Comparison of ENCODE assay signal across 1 cellular context in the genomic region with DNA sequence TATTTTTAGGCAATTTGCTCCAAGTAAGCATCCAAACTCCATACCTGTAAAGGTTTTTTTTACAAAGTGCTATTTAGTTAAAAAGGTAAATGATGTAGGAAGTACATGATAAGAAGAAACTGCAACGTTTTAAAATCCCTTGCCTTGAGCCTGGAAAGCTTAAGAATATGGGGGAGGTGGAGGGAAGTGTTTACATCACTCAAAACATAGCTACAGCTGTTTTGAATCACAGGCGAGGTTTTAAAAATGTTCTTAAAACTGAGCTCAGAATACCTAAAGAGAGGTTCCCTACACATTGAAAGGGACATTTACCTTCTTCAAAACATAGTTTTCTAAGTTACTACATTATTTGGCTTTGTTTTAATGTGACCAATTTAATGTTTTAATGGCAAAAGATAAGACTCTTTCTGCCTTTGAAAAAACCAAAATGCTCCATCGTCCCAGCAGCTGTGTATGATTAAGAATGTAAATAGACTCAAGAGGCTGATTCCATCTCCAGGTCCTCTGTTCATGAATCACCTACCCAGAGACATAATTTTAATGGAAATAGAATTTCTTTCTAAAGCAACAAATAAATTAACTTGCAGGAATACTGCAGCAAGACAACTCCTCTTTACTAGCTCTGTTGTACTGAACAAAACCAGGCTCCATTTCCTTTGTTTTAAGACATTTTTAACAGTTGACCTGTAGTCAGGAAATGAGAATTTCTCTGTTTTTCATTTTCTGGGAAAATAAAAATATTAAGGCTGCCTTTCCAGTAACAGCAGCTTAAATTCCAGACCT.
TF ChIP-seq lines count a peak whose summit lies in the region.

No MANE protein-coding gene starts in this region.

TF ChIP-seq in SK-N-SH, 30 proteins besides CTCF, POLR2A, EP300 and RAD21 (continued from another document):
- TF ChIP-seq, protein P1, sequence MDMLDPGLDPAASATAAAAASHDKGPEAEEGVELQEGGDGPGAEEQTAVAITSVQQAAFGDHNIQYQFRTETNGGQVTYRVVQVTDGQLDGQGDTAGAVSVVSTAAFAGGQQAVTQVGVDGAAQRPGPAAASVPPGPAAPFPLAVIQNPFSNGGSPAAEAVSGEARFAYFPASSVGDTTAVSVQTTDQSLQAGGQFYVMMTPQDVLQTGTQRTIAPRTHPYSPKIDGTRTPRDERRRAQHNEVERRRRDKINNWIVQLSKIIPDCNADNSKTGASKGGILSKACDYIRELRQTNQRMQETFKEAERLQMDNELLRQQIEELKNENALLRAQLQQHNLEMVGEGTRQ (IDR thresholded peaks at IDR 0.05; ENCODE audit: borderline replicate concordance, low read depth, low read length), result no peak
- TF ChIP-seq, protein P2, sequence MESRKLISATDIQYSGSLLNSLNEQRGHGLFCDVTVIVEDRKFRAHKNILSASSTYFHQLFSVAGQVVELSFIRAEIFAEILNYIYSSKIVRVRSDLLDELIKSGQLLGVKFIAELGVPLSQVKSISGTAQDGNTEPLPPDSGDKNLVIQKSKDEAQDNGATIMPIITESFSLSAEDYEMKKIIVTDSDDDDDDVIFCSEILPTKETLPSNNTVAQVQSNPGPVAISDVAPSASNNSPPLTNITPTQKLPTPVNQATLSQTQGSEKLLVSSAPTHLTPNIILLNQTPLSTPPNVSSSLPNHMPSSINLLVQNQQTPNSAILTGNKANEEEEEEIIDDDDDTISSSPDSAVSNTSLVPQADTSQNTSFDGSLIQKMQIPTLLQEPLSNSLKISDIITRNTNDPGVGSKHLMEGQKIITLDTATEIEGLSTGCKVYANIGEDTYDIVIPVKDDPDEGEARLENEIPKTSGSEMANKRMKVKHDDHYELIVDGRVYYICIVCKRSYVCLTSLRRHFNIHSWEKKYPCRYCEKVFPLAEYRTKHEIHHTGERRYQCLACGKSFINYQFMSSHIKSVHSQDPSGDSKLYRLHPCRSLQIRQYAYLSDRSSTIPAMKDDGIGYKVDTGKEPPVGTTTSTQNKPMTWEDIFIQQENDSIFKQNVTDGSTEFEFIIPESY (IDR thresholded peaks at IDR 0.05; ENCODE audit: borderline replicate concordance, low read depth), result peak; percentile 22; the same call in 1 of the 2 replicates
- peak; percentile 81 for TF ChIP-seq JUND (IDR thresholded peaks at IDR 0.05)
- TF ChIP-seq NRF1 (IDR thresholded peaks at IDR 0.05; ENCODE audit: low read depth, low read length), result no peak
- TF ChIP-seq POLR2AphosphoS5 (IDR thresholded peaks at IDR 0.05; ENCODE audit: low read depth, low read length), result peak; percentile 76
- no peak for TF ChIP-seq ELF1 (IDR thresholded peaks at IDR 0.05)
- TF ChIP-seq TAF1 (IDR thresholded peaks at IDR 0.05; ENCODE audit: borderline replicate concordance, low read depth, low read length), result peak; percentile 42
- TF ChIP-seq RFX5 (IDR thresholded peaks at IDR 0.05; ENCODE audit: low read length), result no peak
- TF ChIP-seq, protein P3, sequence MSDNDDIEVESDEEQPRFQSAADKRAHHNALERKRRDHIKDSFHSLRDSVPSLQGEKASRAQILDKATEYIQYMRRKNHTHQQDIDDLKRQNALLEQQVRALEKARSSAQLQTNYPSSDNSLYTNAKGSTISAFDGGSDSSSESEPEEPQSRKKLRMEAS (IDR thresholded peaks at IDR 0.05; ENCODE audit: low read depth), result no peak
- 0 out of 2 replicates have a peak, but pooled peaks have one; percentile 40 for TF ChIP-seq SIN3A (IDR thresholded peaks at IDR 0.05; ENCODE audit: borderline replicate concordance, low read depth, low read length)
- TF ChIP-seq TCF12 (IDR thresholded peaks at IDR 0.05), result peak; percentile 98
- peak; percentile 89 for TF ChIP-seq FOXM1 (IDR thresholded peaks at IDR 0.05; ENCODE audit: low read depth)
- peak; percentile 56 for TF ChIP-seq NFIC (IDR thresholded peaks at IDR 0.05; ENCODE audit: borderline replicate concordance)
- TF ChIP-seq, protein P4, sequence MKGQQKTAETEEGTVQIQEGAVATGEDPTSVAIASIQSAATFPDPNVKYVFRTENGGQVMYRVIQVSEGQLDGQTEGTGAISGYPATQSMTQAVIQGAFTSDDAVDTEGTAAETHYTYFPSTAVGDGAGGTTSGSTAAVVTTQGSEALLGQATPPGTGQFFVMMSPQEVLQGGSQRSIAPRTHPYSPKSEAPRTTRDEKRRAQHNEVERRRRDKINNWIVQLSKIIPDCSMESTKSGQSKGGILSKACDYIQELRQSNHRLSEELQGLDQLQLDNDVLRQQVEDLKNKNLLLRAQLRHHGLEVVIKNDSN (IDR thresholded peaks at IDR 0.05; ENCODE audit: borderline replicate concordance, low read depth), result no peak
- 0 out of 2 replicates have a peak, but pooled peaks have one; percentile 32 for TF ChIP-seq FOXJ3 (CRISPR knock-in tag; IDR thresholded peaks at IDR 0.05)
TF ChIP-seq in SK-N-SH: peak in this region for 17.
